Comparison of ENCODE assay signal across 31 cellular contexts in genomic region chr1:34037856-34038255, GRCh38.
"Had no signal": no experiment of that assay in that cellular context is flagged by ENCODE, and none has a peak within 500 bp of the region (broad histone marks: within the 10 kb centered on the region; RNA-seq: fewer than 3 reads in every experiment).

No MANE protein-coding gene starts in this region.

- DNase-seq: activated B cell treated with CpG ODN at 0.5 μM for 24 hours; activated CD4-positive, alpha-beta T cell treated with anti-CD3 and anti-CD28 coated beads for 48 hours; activated CD4-positive, alpha-beta T cell treated with anti-CD3 and anti-CD28 coated beads, Interleukin-2, amount 50 U/mL, for 1 hour; activated CD4-positive, alpha-beta T cell treated with anti-CD3 and anti-CD28 coated beads, Interleukin-2, amount 50 U/mL, for 48 hours; activated CD8-positive, alpha-beta memory T cell treated with anti-CD3 and anti-CD28 coated beads for 24 hours; activated CD8-positive, alpha-beta T cell treated with anti-CD3 and anti-CD28 coated beads for 36 hours; activated effector memory CD4-positive, alpha-beta T cell treated with anti-CD3 and anti-CD28 coated beads, Interleukin-2, amount 50 U/mL, for 16 hours; activated naive CD4-positive, alpha-beta T cell treated with anti-CD3 and anti-CD28 coated beads for 36 hours; activated naive CD8-positive, alpha-beta T cell treated with anti-CD3 and anti-CD28 coated beads for 36 hours; activated naive CD8-positive, alpha-beta T cell treated with anti-CD3 and anti-CD28 coated beads, Interleukin-2, amount 50 U/mL, for 24 hours; activated T-cell treated with anti-CD3 and anti-CD28 coated beads, Interleukin-2, amount 50 U/mL, for 4 hours; adrenal gland; amygdala; aorta; body of pancreas; cortex of kidney; effector CD8-positive, alpha-beta T cell; foreskin fibroblast; head of caudate nucleus; T-helper 1 cell; T-helper 17 cell; T1000; WERI-Rb-1 had no signal

- H3K27me3 Mint-ChIP-seq: activated CD8-positive, alpha-beta T cell treated with anti-CD3 and anti-CD28 coated beads for 36 hours had no signal

- H3K4me1 ChIP-seq: adrenal gland had no signal

- FAIRE-seq: colon, frontal cortex had no signal

- H3K9me3 Mint-ChIP-seq: activated B cell treated with CpG ODN at 0.5 μM for 24 hours; activated CD8-positive, alpha-beta T cell treated with anti-CD3 and anti-CD28 coated beads for 36 hours; activated naive CD4-positive, alpha-beta T cell treated with anti-CD3 and anti-CD28 coated beads for 36 hours; activated naive CD4-positive, alpha-beta T cell treated with anti-CD3 and anti-CD28 coated beads, Interleukin-2, amount 50 U/mL, for 24 hours; activated naive CD8-positive, alpha-beta T cell treated with anti-CD3 and anti-CD28 coated beads for 36 hours; activated naive CD8-positive, alpha-beta T cell treated with anti-CD3 and anti-CD28 coated beads, Interleukin-2, amount 50 U/mL, for 24 hours; activated T-cell treated with anti-CD3 and anti-CD28 coated beads, Interleukin-2, amount 50 U/mL, for 4 hours; activated T-helper 1 cell treated with anti-CD3 and anti-CD28 coated beads, Interleukin-12 subunit alpha, Interleukin-12 subunit beta, Interleukin-2, Interleukin-4 antibody, amounts not matched to agents 30 ng/mL and 10 ng/mL and 1 ng/mL, durations not matched to agents 14 hours and 24 hours and 36 hours; activated T-helper 2 cell treated with anti-CD3 and anti-CD28 coated beads, Interferon-gamma antibody, Interleukin-2, Interleukin-4, amounts not matched to agents 10 μg/mL and 5 μg/mL and 100 μg/mL, durations not matched to agents 14 hours and 24 hours and 36 hours; T-helper 2 cell treated with Interferon-gamma antibody and Interleukin-4, amounts not matched to agents 5 μg/mL and 100 μg/mL, for 36 hours had no signal

- H3K27ac Mint-ChIP-seq: activated B cell treated with CpG ODN at 0.5 μM for 24 hours; activated CD8-positive, alpha-beta T cell treated with anti-CD3 and anti-CD28 coated beads for 36 hours; activated naive CD4-positive, alpha-beta T cell treated with anti-CD3 and anti-CD28 coated beads for 36 hours; activated naive CD4-positive, alpha-beta T cell treated with anti-CD3 and anti-CD28 coated beads, Interleukin-2, amount 50 U/mL, for 24 hours; activated naive CD8-positive, alpha-beta T cell treated with anti-CD3 and anti-CD28 coated beads for 36 hours; activated naive CD8-positive, alpha-beta T cell treated with anti-CD3 and anti-CD28 coated beads, Interleukin-2, amount 50 U/mL, for 24 hours; activated T-helper 1 cell treated with anti-CD3 and anti-CD28 coated beads, Interleukin-12 subunit alpha, Interleukin-12 subunit beta, Interleukin-2, Interleukin-4 antibody, amounts not matched to agents 30 ng/mL and 10 ng/mL and 1 ng/mL, durations not matched to agents 14 hours and 24 hours and 36 hours; activated T-helper 2 cell treated with anti-CD3 and anti-CD28 coated beads, Interferon-gamma antibody, Interleukin-2, Interleukin-4, amounts not matched to agents 10 μg/mL and 5 μg/mL and 100 μg/mL, durations not matched to agents 14 hours and 24 hours and 36 hours; T-helper 17 cell; T-helper 2 cell treated with Interferon-gamma antibody and Interleukin-4, amounts not matched to agents 5 μg/mL and 100 μg/mL, for 36 hours had no signal

- H3K36me3 Mint-ChIP-seq: activated naive CD4-positive, alpha-beta T cell treated with anti-CD3 and anti-CD28 coated beads, Interleukin-2, amount 50 U/mL, for 24 hours; activated naive CD8-positive, alpha-beta T cell treated with anti-CD3 and anti-CD28 coated beads for 36 hours had no signal

- H3K9me3 ChIP-seq: adrenal gland, body of pancreas had no signal

- ATAC-seq: activated CD4-positive, CD25-positive, alpha-beta regulatory T cell treated with anti-CD3 and anti-CD28 coated beads, Interleukin-2, amount 50 U/mL, for 24 hours; activated CD8-positive, alpha-beta T cell treated with anti-CD3 and anti-CD28 coated beads for 36 hours; activated naive CD8-positive, alpha-beta T cell treated with anti-CD3 and anti-CD28 coated beads, Interleukin-2, amount 50 U/mL, for 24 hours; activated T-cell treated with anti-CD3 and anti-CD28 coated beads, Interleukin-2, amount 50 U/mL, for 4 hours; body of pancreas; esophagus mucosa; T-helper 17 cell had no signal

- H3K4me3 ChIP-seq: adrenal gland, body of pancreas had no signal

- H3K27ac ChIP-seq: adrenal gland, body of pancreas, WERI-Rb-1 had no signal

- H3K4me3 Mint-ChIP-seq: activated B cell treated with CpG ODN at 0.5 μM for 24 hours; activated CD8-positive, alpha-beta T cell treated with anti-CD3 and anti-CD28 coated beads for 36 hours; activated naive CD4-positive, alpha-beta T cell treated with anti-CD3 and anti-CD28 coated beads for 36 hours; activated naive CD4-positive, alpha-beta T cell treated with anti-CD3 and anti-CD28 coated beads, Interleukin-2, amount 50 U/mL, for 24 hours; activated naive CD8-positive, alpha-beta T cell treated with anti-CD3 and anti-CD28 coated beads for 36 hours; activated naive CD8-positive, alpha-beta T cell treated with anti-CD3 and anti-CD28 coated beads, Interleukin-2, amount 50 U/mL, for 24 hours; activated T-cell treated with anti-CD3 and anti-CD28 coated beads, Interleukin-2, amount 50 U/mL, for 4 hours; activated T-helper 1 cell treated with anti-CD3 and anti-CD28 coated beads, Interleukin-12 subunit alpha, Interleukin-12 subunit beta, Interleukin-2, Interleukin-4 antibody, amounts not matched to agents 30 ng/mL and 10 ng/mL and 1 ng/mL, durations not matched to agents 14 hours and 24 hours and 36 hours; T-helper 17 cell; T-helper 2 cell treated with Interferon-gamma antibody and Interleukin-4, amounts not matched to agents 5 μg/mL and 100 μg/mL, for 36 hours had no signal

- H3K27me3 ChIP-seq: adrenal gland, body of pancreas had no signal

- H3K4me1 Mint-ChIP-seq: activated B cell treated with CpG ODN at 0.5 μM for 24 hours; activated naive CD4-positive, alpha-beta T cell treated with anti-CD3 and anti-CD28 coated beads, Interleukin-2, amount 50 U/mL, for 24 hours; activated naive CD8-positive, alpha-beta T cell treated with anti-CD3 and anti-CD28 coated beads for 36 hours; activated naive CD8-positive, alpha-beta T cell treated with anti-CD3 and anti-CD28 coated beads, Interleukin-2, amount 50 U/mL, for 24 hours; T-helper 17 cell had no signal

- H3K36me3 ChIP-seq: adrenal gland, WERI-Rb-1 had no signal
